ENCODE assay signal across 32 cellular contexts in genomic region chr19:942133-942645, GRCh38. TPM values are rescaled to one million over a fixed set of nuclear protein-coding genes. Genes with fewer than 3 reads are reported as not detected.
"Had no signal": no experiment of that assay in that cellular context is flagged by ENCODE, and none has a peak within 500 bp of the region (broad histone marks: within the 10 kb centered on the region; RNA-seq: fewer than 3 reads in every experiment).

No MANE protein-coding gene starts in this region.

- H3K36me3 ChIP-seq: gastrocnemius medialis, ovary, sigmoid colon, thyroid gland had no signal

- H3K27me3 ChIP-seq: dorsolateral prefrontal cortex, gastrocnemius medialis, ovary, sigmoid colon, thyroid gland had no signal

- H3K9me3 Mint-ChIP-seq: nephron, WTC11 had no signal

- H3K4me3 ChIP-seq: ovary, thyroid gland had no signal

- ATAC-seq: activated CD8-positive, alpha-beta memory T cell treated with anti-CD3 and anti-CD28 coated beads, Interleukin-2, amount 10 ng/mL, durations not matched to agents 7 days and 5 days; activated CD8-positive, alpha-beta T cell treated with anti-CD3 and anti-CD28 coated beads, Interleukin-2, amount 10 ng/mL, durations not matched to agents 7 days and 5 days; activated T-cell treated with anti-CD3 and anti-CD28 coated beads, Interleukin-2, amount 50 U/mL, for 72 hours; gastrocnemius medialis; left ventricle myocardium superior; stimulated activated naive B cell treated with anti-CD40 and anti-IgM and Interleukin-4, amounts not matched to agents 10 μg/mL and 1 μg/mL and 100 μg/mL, for 72 hours; WTC11 had no signal

- H3K27me3 Mint-ChIP-seq: activated CD8-positive, alpha-beta memory T cell treated with anti-CD3 and anti-CD28 coated beads, Interleukin-2, amount 10 ng/mL, durations not matched to agents 7 days and 5 days; activated naive CD8-positive, alpha-beta T cell; progenitor cell of endocrine pancreas; stimulated activated naive B cell treated with anti-CD40 and anti-IgM and Interleukin-4, amounts not matched to agents 10 μg/mL and 1 μg/mL and 100 μg/mL, for 72 hours had no signal

- DNase-seq: activated CD4-positive, alpha-beta T cell treated with anti-CD3 and anti-CD28 coated beads for 1 hour; activated CD8-positive, alpha-beta memory T cell treated with anti-CD3 and anti-CD28 coated beads, Interleukin-2, amount 10 ng/mL, durations not matched to agents 7 days and 5 days; activated CD8-positive, alpha-beta T cell treated with anti-CD3 and anti-CD28 coated beads, Interleukin-2, amount 10 ng/mL, durations not matched to agents 7 days and 5 days; activated effector memory CD4-positive, alpha-beta T cell treated with Interleukin-2 at 50 U/mL for 16 hours; activated naive CD4-positive, alpha-beta T cell treated with Interleukin-2 at 50 U/mL for 16 hours; activated T-cell treated with anti-CD3 and anti-CD28 coated beads for 4 hours; activated T-cell treated with anti-CD3 and anti-CD28 coated beads, Interleukin-2, amount 50 U/mL, for 72 hours; anterior cingulate cortex; dorsolateral prefrontal cortex; effector memory CD4-positive, alpha-beta T cell; gastrocnemius medialis; glutamatergic neuron; left ventricle myocardium superior; retina; sigmoid colon; small intestine; stimulated activated CD4-positive, alpha-beta T cell treated with anti-CD3 and anti-CD28 coated beads, Interleukin-4, amount 100 ng/mL, for 24 hours; stimulated activated naive B cell treated with anti-CD40 and anti-IgM and Interleukin-4, amounts not matched to agents 10 μg/mL and 1 μg/mL and 100 μg/mL, for 72 hours; stomach; thyroid gland had no signal

- H3K36me3 Mint-ChIP-seq: activated naive CD8-positive, alpha-beta T cell had no signal

- H3K4me3 Mint-ChIP-seq: WTC11 had no signal

- H3K27ac ChIP-seq: gastrocnemius medialis, ovary, thyroid gland had no signal

- H3K9me3 ChIP-seq: gastrocnemius medialis, ovary, sigmoid colon, stomach, thyroid gland had no signal

- H3K4me1 Mint-ChIP-seq: WTC11 had no signal

- H3K27ac Mint-ChIP-seq: activated CD8-positive, alpha-beta memory T cell treated with anti-CD3 and anti-CD28 coated beads, Interleukin-2, amount 10 ng/mL, durations not matched to agents 7 days and 5 days; activated CD8-positive, alpha-beta T cell treated with anti-CD3 and anti-CD28 coated beads, Interleukin-2, amount 10 ng/mL, durations not matched to agents 7 days and 5 days; activated naive CD8-positive, alpha-beta T cell; activated T-cell treated with anti-CD3 and anti-CD28 coated beads, Interleukin-2, amount 50 U/mL, for 72 hours had no signal

RNA-seq across cellular contexts. Expression of gene KISS1R, which starts 25.1 kb away (rescaled TPM):
- total RNA-seq: bronchial epithelial cell, gastrocnemius medialis, left ventricle myocardium superior, lung microvascular endothelial cell, sigmoid colon, stomach, thyroid gland, ureter had no signal
- polyA plus RNA-seq: ovary, stomach had no signal

RNA-seq across cellular contexts. Expression of gene RNU6-9, which starts 48.9 kb away (rescaled TPM):
- total RNA-seq: activated CD8-positive, alpha-beta memory T cell treated with anti-CD3 and anti-CD28 coated beads, Interleukin-2, amount 10 ng/mL, durations not matched to agents 7 days and 5 days; activated CD8-positive, alpha-beta T cell treated with anti-CD3 and anti-CD28 coated beads, Interleukin-2, amount 10 ng/mL, durations not matched to agents 7 days and 5 days; activated T-cell treated with anti-CD3 and anti-CD28 coated beads, Interleukin-2, amount 50 U/mL, for 72 hours; bronchial epithelial cell; dorsolateral prefrontal cortex; epithelial cell of proximal tubule; gastrocnemius medialis; left ventricle myocardium superior; lung microvascular endothelial cell; mucosa of gallbladder; ovary; progenitor cell of endocrine pancreas; sigmoid colon; stomach; T-helper 1 cell treated with Interleukin-12 subunit alpha and Interleukin-12 subunit beta and Interleukin-4 antibody, amounts not matched to agents 30 ng/mL and 1 ng/mL, for 36 hours; thyroid gland; ureter; WTC11 had no signal
- polyA plus RNA-seq: adipose tissue, ovary, sigmoid colon, small intestine, stomach had no signal
